8 cellular contexts compared by ENCODE assay signal in genomic region chr7:42014625-42015412, GRCh38.
A peak's percentile ranks its signal among the peaks of the same experiment; 100 is the strongest.
DNase-seq lines count a peak whose midpoint lies in the region; ATAC-seq, FAIRE-seq and TF ChIP-seq lines count a peak whose summit lies in the region.

No MANE protein-coding gene starts in this region.

- no peak overlapping the region for H3K27ac Mint-ChIP-seq in effector memory CD8-positive, alpha-beta T cell

- no peaks in the 10 kb centered on the region for H4K20me1 ChIP-seq in neural cell (ENCODE audit: insufficient read depth)

- H3K36me3 ChIP-seq in neural cell (ENCODE audit: insufficient read depth, low read length) (no peaks in the 10 kb centered on the region), ovary (no peaks in the 10 kb centered on the region)

- no peaks in the 10 kb centered on the region for H3K36me3 Mint-ChIP-seq in effector memory CD8-positive, alpha-beta T cell (ENCODE audit: insufficient read depth)

- H3K4me1 Mint-ChIP-seq in effector memory CD8-positive, alpha-beta T cell (ENCODE audit: low read depth in 2 of 2) = no peaks in the 10 kb centered on the region

- no peak for TF ChIP-seq EP300 in neural cell (conservative IDR thresholded peaks at IDR 0.05; ENCODE audit: poor library complexity, severe bottlenecking)
- TF ChIP-seq EP300 in ovary (IDR thresholded peaks at IDR 0.05) = no peak

- peaks cover 9 to 11% of the 10 kb centered on the region in 2 donors for H3K9me3 Mint-ChIP-seq in effector memory CD8-positive, alpha-beta T cell

- no peak overlapping the region for H3K9ac ChIP-seq in neural cell (ENCODE audit: low read length)

- no peak overlapping the region for H3K4me3 Mint-ChIP-seq in effector memory CD8-positive, alpha-beta T cell

- peak; percentile 35 for FAIRE-seq in GM18507 (lab: Jason Lieb, UNC)

- H3K27ac ChIP-seq in dorsolateral prefrontal cortex (no peak overlapping the region), neural cell (ENCODE audit: low read length) (no peak overlapping the region), ovary (no peak overlapping the region)

- no peak overlapping the region for H3K4me2 ChIP-seq in neural cell (ENCODE audit: low read length)

- H3K4me1 ChIP-seq in ovary (ENCODE audit: insufficient read depth) = peaks cover 5% of the 10 kb centered on the region

- no peak for ATAC-seq in HG03565 (IDR thresholded peaks at IDR 0.05; ENCODE audit: unreplicated experiment)
- ATAC-seq in effector memory CD8-positive, alpha-beta T cell (replicated peaks) = no peak

- H3K9me2 ChIP-seq in neural cell (ENCODE audit: insufficient read depth, low read length) = no peaks in the 10 kb centered on the region

- intact Hi-C loops in dorsolateral prefrontal cortex (cut with DNase I) (no loop called here), ovary (cut with DNase I) (no loop called here)

- no peak for TF ChIP-seq POLR2A in ovary (IDR thresholded peaks at IDR 0.05)

- TF ChIP-seq RAD21 in neural cell (conservative IDR thresholded peaks at IDR 0.05) = peak; percentile 56

- H3K27me3 ChIP-seq in dorsolateral prefrontal cortex (peaks cover 0 to 5% (median 0%) of the 10 kb centered on the region in 45 donors), neural cell (ENCODE audit: insufficient read depth, low read depth, low read length) (no peaks in the 10 kb centered on the region), ovary (no peaks in the 10 kb centered on the region)

- H2AFZ ChIP-seq in neural cell (ENCODE audit: low read depth, low read length) = no peak overlapping the region

- DNase-seq in AG10803 (ENCODE audit: low read depth) (peak; percentile 18), GM18507 (ENCODE audit: extremely low spot score, insufficient read length, low read depth) (no peak), dorsolateral prefrontal cortex (no peak), ovary (no peak)
- no peak for DNase-seq in effector memory CD8-positive, alpha-beta T cell

- no peaks in the 10 kb centered on the region for H3F3A ChIP-seq in neural cell (ENCODE audit: insufficient read depth, low read length, poor library complexity, severe bottlenecking)

- TF ChIP-seq CTCF in AG10803 (conservative IDR thresholded peaks at IDR 0.05; ENCODE audit: low read length) (peak; percentile 62), dorsolateral prefrontal cortex (IDR thresholded peaks at IDR 0.05 in 54 of 56, conservative IDR thresholded peaks at IDR 0.05 in 2 of 56; ENCODE audit: low read depth in 1 of 56, partially characterized antibody in 56 of 56) (peak in 52 of 56 donors; percentile 16 to 61 (median 42)), neural cell (IDR thresholded peaks at IDR 0.05; ENCODE audit: poor library complexity, severe bottlenecking) (peak; percentile 66), ovary (IDR thresholded peaks at IDR 0.05) (no peak)

- H3K79me2 ChIP-seq in neural cell (replicated peaks; ENCODE audit: insufficient read depth, low read length) = peaks cover 4% of the 10 kb centered on the region

- H3K9me3 ChIP-seq in neural cell (ENCODE audit: low read length) = no peaks in the 10 kb centered on the region
- H3K9me3 ChIP-seq in ovary = peaks cover 0 to 4% of the 10 kb centered on the region in 2 donors

- peaks cover 0 to 15% of the 10 kb centered on the region in 2 donors for H3K27me3 Mint-ChIP-seq in effector memory CD8-positive, alpha-beta T cell

- no peak overlapping the region for H3K4me3 ChIP-seq in AG10803 (ENCODE audit: low read length)
- no peak overlapping the region for H3K4me3 ChIP-seq in dorsolateral prefrontal cortex
- no peak overlapping the region for H3K4me3 ChIP-seq in neural cell (ENCODE audit: low read length)
- no peak overlapping the region for H3K4me3 ChIP-seq in ovary

- WGBS in ovary, 3 donors = 74 to 79% (median 76%) methylated on average over 7 of the region's 7 CpGs

TF ChIP-seq in PFSK-1, 5 proteins besides CTCF, POLR2A, EP300 and RAD21:
- no peak for TF ChIP-seq REST (IDR thresholded peaks at IDR 0.05; ENCODE audit: insufficient read depth in 1 of 2, low read depth in 2 of 2, low read length in 2 of 2)
- TF ChIP-seq FOXP2 (optimal IDR thresholded peaks at IDR 0.05; ENCODE audit: borderline replicate concordance, extremely low read depth, extremely low read length, insufficient read depth) = peak; percentile 35

TF ChIP-seq in neural cell, 6 proteins besides CTCF, POLR2A, EP300 and RAD21:
- TF ChIP-seq POLR2AphosphoS5 (IDR thresholded peaks at IDR 0.05) = no peak
- peak; percentile 50 for TF ChIP-seq SMC3 (conservative IDR thresholded peaks at IDR 0.05; ENCODE audit: poor library complexity)
- no peak for TF ChIP-seq TAF1 (IDR thresholded peaks at IDR 0.05; ENCODE audit: low read depth)

Comparison
In these comparisons a context has a peak if more than half of its experiments do, and no peak if none do; other contexts are left out.
1. CTCF ChIP-seq: peak in AG10803 (single experiment), dorsolateral prefrontal cortex (52 of 56) and neural cell (single experiment); none in ovary (0 of 3).